Comparison of ENCODE assay signal across 8 cellular contexts in genomic region chr2:96306370-96306769, GRCh38. TPM values are rescaled to one million over a fixed set of nuclear protein-coding genes. Genes with fewer than 3 reads are reported as not detected.
DNase-seq lines count a peak whose midpoint lies in the region; ATAC-seq, FAIRE-seq and TF ChIP-seq lines count a peak whose summit lies in the region.

No MANE protein-coding gene starts in this region.

- TF ChIP-seq POLR2A in suprapubic skin (IDR thresholded peaks at IDR 0.05): no peak

- no peak for TF ChIP-seq EP300 in suprapubic skin (IDR thresholded peaks at IDR 0.05)

- DNase-seq in activated T-cell treated with anti-CD3 and anti-CD28 coated beads, Interleukin-2, amount 50 U/mL, for 1 hour: peak; percentile 15
- no peak for DNase-seq in activated T-cell treated with anti-CD3 and anti-CD28 coated beads, Interleukin-2, amount 50 U/mL, for 48 hours
- no peak for DNase-seq in activated T-helper 1 cell treated with anti-CD3 and anti-CD28 coated beads, Interleukin-12 subunit alpha, Interleukin-12 subunit beta, Interleukin-2, Interleukin-4 antibody, amounts not matched to agents 30 ng/mL and 10 ng/mL and 1 ng/mL, durations not matched to agents 14 hours and 24 hours and 36 hours (ENCODE audit: low spot score)
- no peak for DNase-seq in keratinocyte (ENCODE audit: low read depth, low spot score)
- DNase-seq in suprapubic skin (ENCODE audit: low spot score in 2 of 2): no peak
- DNase-seq in UCSD-AML1 (lab: John Stamatoyannopoulos, UW; ENCODE audit: unreplicated experiment): no peak
- no peak for DNase-seq in NOMO-1 (lab: John Stamatoyannopoulos, UW; ENCODE audit: unreplicated experiment in 2 of 2)

- peak overlapping the region; percentile 75 to 98 (median 96) for H3K4me3 ChIP-seq in keratinocyte (ENCODE audit: control insufficient read depth in 2 of 3, extremely low read depth in 1 of 3, insufficient read depth in 2 of 3, low read depth in 1 of 3, low read length in 3 of 3)
- H3K4me3 ChIP-seq in suprapubic skin: peak overlapping the region; percentile 80

- H2AFZ ChIP-seq in keratinocyte (ENCODE audit: control insufficient read depth, low read length): peak overlapping the region; percentile 94

- peaks cover 42% of the 10 kb centered on the region for H3K36me3 Mint-ChIP-seq in activated T-helper 1 cell treated with anti-CD3 and anti-CD28 coated beads, Interleukin-12 subunit alpha, Interleukin-12 subunit beta, Interleukin-2, Interleukin-4 antibody, amounts not matched to agents 30 ng/mL and 10 ng/mL and 1 ng/mL, durations not matched to agents 14 hours and 24 hours and 36 hours (ENCODE audit: low read depth)

- FAIRE-seq in keratinocyte (lab: Jason Lieb, UNC): no peak

- peak overlapping the region; percentile 96 for H3K9ac ChIP-seq in keratinocyte (ENCODE audit: control insufficient read depth, extremely low read depth, insufficient read depth, low read length)

- 81% methylated on average over 3 of the region's 3 CpGs for WGBS in suprapubic skin

- dilution Hi-C loops in keratinocyte (cut with MboI; ENCODE audit: extremely low pct_ligation_motif_present, low sequenced_read_pairs): no loop called here

- ATAC-seq in HG02970 (IDR thresholded peaks at IDR 0.05; ENCODE audit: low FRiP score, unreplicated experiment): no peak

- H3K27me3 Mint-ChIP-seq in activated T-helper 1 cell treated with anti-CD3 and anti-CD28 coated beads, Interleukin-12 subunit alpha, Interleukin-12 subunit beta, Interleukin-2, Interleukin-4 antibody, amounts not matched to agents 30 ng/mL and 10 ng/mL and 1 ng/mL, durations not matched to agents 14 hours and 24 hours and 36 hours (ENCODE audit: insufficient read depth): no peaks in the 10 kb centered on the region

- intact Hi-C loops in activated T-helper 1 cell treated with anti-CD3 and anti-CD28 coated beads, Interleukin-12 subunit alpha, Interleukin-12 subunit beta, Interleukin-2, Interleukin-4 antibody, amounts not matched to agents 30 ng/mL and 10 ng/mL and 1 ng/mL, durations not matched to agents 14 hours and 24 hours and 36 hours (cut with micrococcal nuclease): loop anchor here (5.0 kb wide), 2 partner anchors 149 to 551 kb away; partner anchors contain the start of gene ANKRD39

- H3K4me1 Mint-ChIP-seq in activated T-helper 1 cell treated with anti-CD3 and anti-CD28 coated beads, Interleukin-12 subunit alpha, Interleukin-12 subunit beta, Interleukin-2, Interleukin-4 antibody, amounts not matched to agents 30 ng/mL and 10 ng/mL and 1 ng/mL, durations not matched to agents 14 hours and 24 hours and 36 hours (ENCODE audit: low read depth): peaks cover 39% of the 10 kb centered on the region

- H3K27ac ChIP-seq in keratinocyte (ENCODE audit: control insufficient read depth, insufficient read depth, low read length) (peak overlapping the region; percentile 94), suprapubic skin (no peak overlapping the region)

- H3K36me3 ChIP-seq in keratinocyte (ENCODE audit: control insufficient read depth in 2 of 2, extremely low read depth in 1 of 2, insufficient read depth in 2 of 2, low read length in 2 of 2): peaks cover 17 to 19% of the 10 kb centered on the region in 2 experiments
- H3K36me3 ChIP-seq in suprapubic skin: peaks cover 25% of the 10 kb centered on the region

- H3K9me1 ChIP-seq in keratinocyte (ENCODE audit: control insufficient read depth, extremely low read depth, insufficient read depth, low read length): peaks cover 3% of the 10 kb centered on the region

- peaks cover 39% of the 10 kb centered on the region for H3K79me2 ChIP-seq in keratinocyte (ENCODE audit: control insufficient read depth, insufficient read depth, low read length)

- TF ChIP-seq CTCF in keratinocyte (optimal IDR thresholded peaks at IDR 0.05 in 1 of 3, IDR thresholded peaks at IDR 0.05 in 1 of 3, conservative IDR thresholded peaks at IDR 0.05 in 1 of 3; ENCODE audit: extremely low read depth in 1 of 3, insufficient read depth in 2 of 3, low read length in 3 of 3) (no peak), suprapubic skin (IDR thresholded peaks at IDR 0.05) (no peak)

- no peaks in the 10 kb centered on the region for H3K9me3 Mint-ChIP-seq in activated T-helper 1 cell treated with anti-CD3 and anti-CD28 coated beads, Interleukin-12 subunit alpha, Interleukin-12 subunit beta, Interleukin-2, Interleukin-4 antibody, amounts not matched to agents 30 ng/mL and 10 ng/mL and 1 ng/mL, durations not matched to agents 14 hours and 24 hours and 36 hours

- H3K4me3 Mint-ChIP-seq in activated T-helper 1 cell treated with anti-CD3 and anti-CD28 coated beads, Interleukin-12 subunit alpha, Interleukin-12 subunit beta, Interleukin-2, Interleukin-4 antibody, amounts not matched to agents 30 ng/mL and 10 ng/mL and 1 ng/mL, durations not matched to agents 14 hours and 24 hours and 36 hours: peak overlapping the region; percentile 99

- peak overlapping the region; percentile 99 for H3K4me2 ChIP-seq in keratinocyte (ENCODE audit: control insufficient read depth, extremely low read depth, insufficient read depth, low read depth, low read length)

- H3K4me1 ChIP-seq in keratinocyte (ENCODE audit: control insufficient read depth, extremely low read depth, insufficient read depth, low read length) (peaks cover 13% of the 10 kb centered on the region), suprapubic skin (peaks cover 30% of the 10 kb centered on the region)

- H3K27ac Mint-ChIP-seq in activated T-helper 1 cell treated with anti-CD3 and anti-CD28 coated beads, Interleukin-12 subunit alpha, Interleukin-12 subunit beta, Interleukin-2, Interleukin-4 antibody, amounts not matched to agents 30 ng/mL and 10 ng/mL and 1 ng/mL, durations not matched to agents 14 hours and 24 hours and 36 hours: peak overlapping the region; percentile 96

- no peaks in the 10 kb centered on the region for H3K27me3 ChIP-seq in keratinocyte (ENCODE audit: control insufficient read depth, extremely low read depth, insufficient read depth, low read length)
- H3K27me3 ChIP-seq in suprapubic skin: no peaks in the 10 kb centered on the region

- H3K9me3 ChIP-seq in keratinocyte (ENCODE audit: control insufficient read depth, low read depth, low read length) (no peaks in the 10 kb centered on the region), suprapubic skin (no peaks in the 10 kb centered on the region)

- no peaks in the 10 kb centered on the region for H4K20me1 ChIP-seq in keratinocyte (ENCODE audit: control insufficient read depth, extremely low read depth, insufficient read depth, low read length)

RNA-seq across cellular contexts. Expression of gene SNRNP200, which starts 1.0 kb away (rescaled TPM):
- 192 and 196 TPM in 2 replicates for total RNA-seq in activated T-helper 1 cell treated with anti-CD3 and anti-CD28 coated beads, Interleukin-12 subunit alpha, Interleukin-12 subunit beta, Interleukin-2, Interleukin-4 antibody, amounts not matched to agents 30 ng/mL and 10 ng/mL and 1 ng/mL, durations not matched to agents 14 hours and 24 hours and 36 hours
- polyA plus RNA-seq in keratinocyte: 78.4 to 97.5 TPM (median 79.4 TPM) in 3 replicates
- polyA plus RNA-seq in keratinocyte (2011; ENCODE audit: low read depth): 95.0 TPM
- polyA plus RNA-seq in keratinocyte (2011; cell fraction: cytosol; rRNA removed): 57.6 and 67.6 TPM in 2 replicates
- polyA plus RNA-seq in keratinocyte (2011; cell fraction: nucleus; rRNA removed): 216 and 245 TPM in 2 replicates
- 55.1 and 79.8 TPM in 2 replicates for polyA plus RNA-seq in keratinocyte (2012; ENCODE audit: low replicate concordance)
- polyA minus RNA-seq in keratinocyte: 202 to 276 TPM (median 227 TPM) in 3 replicates
- polyA minus RNA-seq in keratinocyte (2011; cell fraction: cytosol; rRNA and poly(A)+ RNA removed): 68.7 TPM
- 131 and 182 TPM in 2 replicates for polyA minus RNA-seq in keratinocyte (2011; cell fraction: nucleus; rRNA and poly(A)+ RNA removed)
- total RNA-seq in suprapubic skin: 100 to 1,000 TPM in 3 of 4 donors, 10 to 100 TPM in 1; 75.8 to 150 (median 110) TPM

RNA-seq across cellular contexts. Expression of gene ITPRIPL1, which starts 18.7 kb away (rescaled TPM):
- total RNA-seq in activated T-helper 1 cell treated with anti-CD3 and anti-CD28 coated beads, Interleukin-12 subunit alpha, Interleukin-12 subunit beta, Interleukin-2, Interleukin-4 antibody, amounts not matched to agents 30 ng/mL and 10 ng/mL and 1 ng/mL, durations not matched to agents 14 hours and 24 hours and 36 hours: 52.1 and 54.5 TPM in 2 replicates
- polyA plus RNA-seq in keratinocyte: 0.28 to 0.66 TPM (median 0.58 TPM) in 3 replicates
- polyA plus RNA-seq in keratinocyte (2011; ENCODE audit: low read depth): not detected
- 0.10 and 0.11 TPM in 2 replicates for polyA plus RNA-seq in keratinocyte (2011; cell fraction: cytosol; rRNA removed)
- polyA plus RNA-seq in keratinocyte (2011; cell fraction: nucleus; rRNA removed): 0.39 and 0.49 TPM in 2 replicates
- polyA plus RNA-seq in keratinocyte (2012; ENCODE audit: low replicate concordance): 0.07 and 0.72 TPM in 2 replicates
- 0.20 to 0.79 TPM (median 0.26 TPM) in 3 replicates for polyA minus RNA-seq in keratinocyte
- not detected for polyA minus RNA-seq in keratinocyte (2011; cell fraction: cytosol; rRNA and poly(A)+ RNA removed)
- not detected in 2 replicates for polyA minus RNA-seq in keratinocyte (2011; cell fraction: nucleus; rRNA and poly(A)+ RNA removed)
- total RNA-seq in suprapubic skin: 1 to 10 TPM in 3 of 4 donors, under 1 TPM in 1; 0.86 to 2.6 (median 2.2) TPM

RNA-seq across cellular contexts. Expression of gene NCAPH, which starts 29.2 kb away (rescaled TPM):
- 64.7 and 69.7 TPM in 2 replicates for total RNA-seq in activated T-helper 1 cell treated with anti-CD3 and anti-CD28 coated beads, Interleukin-12 subunit alpha, Interleukin-12 subunit beta, Interleukin-2, Interleukin-4 antibody, amounts not matched to agents 30 ng/mL and 10 ng/mL and 1 ng/mL, durations not matched to agents 14 hours and 24 hours and 36 hours
- polyA plus RNA-seq in keratinocyte: 2.1 to 21.1 TPM (median 14.4 TPM) in 3 replicates
- polyA plus RNA-seq in keratinocyte (2011; ENCODE audit: low read depth): 0.41 TPM
- polyA plus RNA-seq in keratinocyte (2011; cell fraction: cytosol; rRNA removed): 3.7 and 3.9 TPM in 2 replicates
- polyA plus RNA-seq in keratinocyte (2011; cell fraction: nucleus; rRNA removed): 3.7 and 4.1 TPM in 2 replicates
- polyA plus RNA-seq in keratinocyte (2012; ENCODE audit: low replicate concordance): 10.9 TPM in 1 of 2 replicates, not detected in the other
- polyA minus RNA-seq in keratinocyte: 2.8 to 22.4 TPM (median 11.7 TPM) in 3 replicates
- 3.5 TPM for polyA minus RNA-seq in keratinocyte (2011; cell fraction: cytosol; rRNA and poly(A)+ RNA removed)
- polyA minus RNA-seq in keratinocyte (2011; cell fraction: nucleus; rRNA and poly(A)+ RNA removed): 1.4 and 1.5 TPM in 2 replicates
- total RNA-seq in suprapubic skin: 1 to 10 TPM; 1.7 to 3.9 (median 2.6) TPM

RNA-seq across cellular contexts. Expression of gene CIAO1, which starts 40.3 kb away (rescaled TPM):
- total RNA-seq in activated T-helper 1 cell treated with anti-CD3 and anti-CD28 coated beads, Interleukin-12 subunit alpha, Interleukin-12 subunit beta, Interleukin-2, Interleukin-4 antibody, amounts not matched to agents 30 ng/mL and 10 ng/mL and 1 ng/mL, durations not matched to agents 14 hours and 24 hours and 36 hours: 111 and 115 TPM in 2 replicates
- polyA plus RNA-seq in keratinocyte: 67.4 to 90.9 TPM (median 76.9 TPM) in 3 replicates
- polyA plus RNA-seq in keratinocyte (2011; ENCODE audit: low read depth): 27.9 TPM
- 68.9 and 77.2 TPM in 2 replicates for polyA plus RNA-seq in keratinocyte (2011; cell fraction: cytosol; rRNA removed)
- polyA plus RNA-seq in keratinocyte (2011; cell fraction: nucleus; rRNA removed): 90.0 and 99.6 TPM in 2 replicates
- 45.4 and 51.1 TPM in 2 replicates for polyA plus RNA-seq in keratinocyte (2012; ENCODE audit: low replicate concordance)
- polyA minus RNA-seq in keratinocyte: 86.5 to 115 TPM (median 105 TPM) in 3 replicates
- 73.5 TPM for polyA minus RNA-seq in keratinocyte (2011; cell fraction: cytosol; rRNA and poly(A)+ RNA removed)
- polyA minus RNA-seq in keratinocyte (2011; cell fraction: nucleus; rRNA and poly(A)+ RNA removed): 55.8 and 65.5 TPM in 2 replicates
- 100 to 1,000 TPM; 107 to 143 (median 110) TPM for total RNA-seq in suprapubic skin

RNA-seq across cellular contexts. Expression of gene TMEM127, which starts 40.6 kb away (rescaled TPM):
- total RNA-seq in activated T-helper 1 cell treated with anti-CD3 and anti-CD28 coated beads, Interleukin-12 subunit alpha, Interleukin-12 subunit beta, Interleukin-2, Interleukin-4 antibody, amounts not matched to agents 30 ng/mL and 10 ng/mL and 1 ng/mL, durations not matched to agents 14 hours and 24 hours and 36 hours: 29.7 and 30.1 TPM in 2 replicates
- polyA plus RNA-seq in keratinocyte: 30.8 to 45.6 TPM (median 35.8 TPM) in 3 replicates
- polyA plus RNA-seq in keratinocyte (2011; ENCODE audit: low read depth): 26.4 TPM
- polyA plus RNA-seq in keratinocyte (2011; cell fraction: cytosol; rRNA removed): 35.0 and 37.6 TPM in 2 replicates
- 52.9 and 61.3 TPM in 2 replicates for polyA plus RNA-seq in keratinocyte (2011; cell fraction: nucleus; rRNA removed)
- polyA plus RNA-seq in keratinocyte (2012; ENCODE audit: low replicate concordance): 23.9 and 31.5 TPM in 2 replicates
- 65.0 to 153 TPM (median 74.8 TPM) in 3 replicates for polyA minus RNA-seq in keratinocyte
- polyA minus RNA-seq in keratinocyte (2011; cell fraction: cytosol; rRNA and poly(A)+ RNA removed): 25.7 TPM
- 40.5 and 54.1 TPM in 2 replicates for polyA minus RNA-seq in keratinocyte (2011; cell fraction: nucleus; rRNA and poly(A)+ RNA removed)
- 10 to 100 TPM; 39.3 to 66.5 (median 53.9) TPM for total RNA-seq in suprapubic skin

Comparison
In these comparisons a context has a peak if more than half of its experiments do, and no peak if none do; other contexts are left out.
1. RNA of gene ITPRIPL1, which starts 18.7 kb away (total RNA-seq): 52.1 to 54.5 TPM in activated T-helper 1 cell treated with anti-CD3 and anti-CD28 coated beads, Interleukin-12 subunit alpha, Interleukin-12 subunit beta, Interleukin-2, Interleukin-4 antibody, amounts not matched to agents 30 ng/mL and 10 ng/mL and 1 ng/mL, durations not matched to agents 14 hours and 24 hours and 36 hours; 0.86 to 2.6 TPM in suprapubic skin; every median in the first group is over 10 times any median in the second.
2. RNA of gene NCAPH, which starts 29.2 kb away (total RNA-seq): 64.7 to 69.7 TPM in activated T-helper 1 cell treated with anti-CD3 and anti-CD28 coated beads, Interleukin-12 subunit alpha, Interleukin-12 subunit beta, Interleukin-2, Interleukin-4 antibody, amounts not matched to agents 30 ng/mL and 10 ng/mL and 1 ng/mL, durations not matched to agents 14 hours and 24 hours and 36 hours; 1.7 to 3.9 TPM in suprapubic skin; every median in the first group is over 10 times any median in the second.